Comparison of ENCODE assay signal across 17 cellular contexts in genomic region chr18:7592305-7593071, GRCh38. TPM values are rescaled to one million over a fixed set of nuclear protein-coding genes. Genes with fewer than 3 reads are reported as not detected.
A peak's percentile ranks its signal among the peaks of the same experiment; 100 is the strongest.
DNase-seq lines count a peak whose midpoint lies in the region; ATAC-seq and TF ChIP-seq lines count a peak whose summit lies in the region.
"Had no signal": no experiment of that assay in that cellular context is flagged by ENCODE, and none has a peak within 500 bp of the region (broad histone marks: within the 10 kb centered on the region; RNA-seq: fewer than 3 reads in every experiment).

No MANE protein-coding gene starts in this region.

- H3K27ac ChIP-seq in H9 (ENCODE audit: insufficient read length, low read depth, low read length), result no peak overlapping the region
- H3K27ac ChIP-seq in esophagus muscularis mucosa (replicated peaks in 1 of 4), result no peak overlapping the region
- H3K27ac ChIP-seq: C4-2B, gastrocnemius medialis had no signal

- H2BK5ac ChIP-seq in H9 (ENCODE audit: insufficient read length, low read length), result no peak overlapping the region

- H3K4me1 Mint-ChIP-seq in H9, result peaks cover 4 to 15% of the 10 kb centered on the region in 2 experiments; a peak in 3 of 4 replicates
- H3K4me1 Mint-ChIP-seq in neural crest cell, result peaks cover 10% of the 10 kb centered on the region
- no peaks in the 10 kb centered on the region for H3K4me1 Mint-ChIP-seq in activated CD4-positive, alpha-beta memory T cell treated with anti-CD3 and anti-CD28 coated beads for 36 hours (ENCODE audit: low read depth)

- H3K9me3 Mint-ChIP-seq in H9, result no peaks in the 10 kb centered on the region
- no peaks in the 10 kb centered on the region for H3K9me3 Mint-ChIP-seq in neural crest cell
- no peaks in the 10 kb centered on the region for H3K9me3 Mint-ChIP-seq in activated CD4-positive, alpha-beta memory T cell treated with anti-CD3 and anti-CD28 coated beads for 36 hours

- POLR2A ChIA-PET in activated CD4-positive, alpha-beta memory T cell treated with anti-CD3 and anti-CD28 coated beads for 36 hours (lab: Charles Lee), result interaction anchor here (0.6 kb wide), 1 partner anchor 335 kb away, joined by 4 read pairs; no protein-coding TSS in a partner anchor

- no peak overlapping the region for H4K91ac ChIP-seq in H9 (ENCODE audit: insufficient read length, low read depth, low read length)

- H2BK120ac ChIP-seq in H9 (ENCODE audit: low read depth, low read length, poor library complexity, severe bottlenecking), result no peak overlapping the region

- H3K9me3 ChIP-seq in H9 (ENCODE audit: control insufficient read depth, low read depth, low read length) (no peaks in the 10 kb centered on the region), esophagus muscularis mucosa (no peaks in the 10 kb centered on the region)
- H3K9me3 ChIP-seq: gastrocnemius medialis had no signal

- WGBS in H9 (ENCODE audit: extremely low coverage, insufficient read length, low lambda C conversion rate), result no CpG with 5 or more reads among the region's 4 CpGs
- WGBS in esophagus muscularis mucosa, result 86% methylated on average over 4 of the region's 4 CpGs

- H3K18ac ChIP-seq in H9 (ENCODE audit: insufficient read length, low read depth, low read length), result no peak overlapping the region

- H3K27me3 Mint-ChIP-seq in H9 (ENCODE audit: low read depth), result no peaks in the 10 kb centered on the region
- no peaks in the 10 kb centered on the region for H3K27me3 Mint-ChIP-seq in neural crest cell (ENCODE audit: low read depth)
- no peaks in the 10 kb centered on the region for H3K27me3 Mint-ChIP-seq in activated CD4-positive, alpha-beta memory T cell treated with anti-CD3 and anti-CD28 coated beads for 36 hours

- no peaks in the 10 kb centered on the region for H3K79me1 ChIP-seq in H9 (ENCODE audit: insufficient read depth, low read depth, low read length, poor library complexity, severe bottlenecking)

- intact Hi-C loops in esophagus muscularis mucosa (cut with DNase I), result no loop called here
- intact Hi-C loops in activated CD4-positive, alpha-beta memory T cell treated with anti-CD3 and anti-CD28 coated beads for 36 hours (cut with micrococcal nuclease), result no loop called here

- no peaks in the 10 kb centered on the region for H4K20me1 ChIP-seq in H9 (ENCODE audit: control insufficient read depth, insufficient read depth, insufficient read length)

- H3K4me1 ChIP-seq in H9 (ENCODE audit: insufficient read depth, low read length) (no peaks in the 10 kb centered on the region), esophagus muscularis mucosa (peaks cover 31 to 49% (median 40%) of the 10 kb centered on the region in 4 donors)

- H3K23me2 ChIP-seq in H9 (ENCODE audit: insufficient read length, low read depth, low read length, poor library complexity, severe bottlenecking), result no peaks in the 10 kb centered on the region

- CTCF ChIA-PET in activated CD4-positive, alpha-beta memory T cell treated with anti-CD3 and anti-CD28 coated beads for 36 hours (lab: Charles Lee), result no interaction called here

- no peak overlapping the region for H3K4me3 ChIP-seq in esophagus muscularis mucosa
- H3K4me3 ChIP-seq: gastrocnemius medialis had no signal

- H3K4ac ChIP-seq in H9 (ENCODE audit: low read depth, low read length), result no peak overlapping the region

- no peak overlapping the region for H3K14ac ChIP-seq in H9 (ENCODE audit: insufficient read depth, low read length)

- H2BK12ac ChIP-seq in H9 (ENCODE audit: insufficient read length, low read depth, low read length), result no peak overlapping the region

- H3K79me2 ChIP-seq in H9 (ENCODE audit: insufficient read depth, low read length), result no peaks in the 10 kb centered on the region

- H3K23ac ChIP-seq in H9 (ENCODE audit: insufficient read length, low read depth, low read length), result no peak overlapping the region

- H4K5ac ChIP-seq in H9 (ENCODE audit: insufficient read length, low read depth, low read length), result no peak overlapping the region

- H3K9ac ChIP-seq in H9 (ENCODE audit: extremely low read depth, insufficient read length, low read length), result no peak overlapping the region

- no peaks in the 10 kb centered on the region for H3K36me3 Mint-ChIP-seq in H9 (ENCODE audit: insufficient read depth in 1 of 3, low read depth in 3 of 3)
- no peaks in the 10 kb centered on the region for H3K36me3 Mint-ChIP-seq in neural crest cell (ENCODE audit: low read depth)
- H3K36me3 Mint-ChIP-seq in activated CD4-positive, alpha-beta memory T cell treated with anti-CD3 and anti-CD28 coated beads for 36 hours, result no peaks in the 10 kb centered on the region

- H3K56ac ChIP-seq in H9 (ENCODE audit: insufficient read length, low read depth, low read length), result no peak overlapping the region

- H3K4me3 Mint-ChIP-seq in H9, result no peak overlapping the region
- no peak overlapping the region for H3K4me3 Mint-ChIP-seq in neural crest cell
- H3K4me3 Mint-ChIP-seq in activated CD4-positive, alpha-beta memory T cell treated with anti-CD3 and anti-CD28 coated beads for 36 hours, result no peak overlapping the region

- DNase-seq in H9 (peak; percentile 60), RPMI8226 (peak; percentile 47), esophagus muscularis mucosa (ENCODE audit: extremely low spot score) (peak; percentile 39), neural crest cell (ENCODE audit: low read depth, low spot score) (no peak), omental fat pad (ENCODE audit: low spot score) (no peak)
- DNase-seq in stimulated activated CD8-positive, alpha-beta memory T cell treated with anti-CD3 and anti-CD28 coated beads, Interleukin-4, amount 100 ng/mL, for 48 hours, result no peak
- DNase-seq in activated CD4-positive, CD25-positive, alpha-beta regulatory T cell treated with anti-CD3 and anti-CD28 coated beads, Interleukin-2, amount 50 U/mL, for 72 hours, result no peak
- DNase-seq in activated CD4-positive, alpha-beta memory T cell treated with anti-CD3 and anti-CD28 coated beads for 36 hours, result no peak
- DNase-seq: activated CD4-positive, alpha-beta T cell treated with anti-CD3 and anti-CD28 coated beads for 4 hours; EL; gastrocnemius medialis; Kasumi-1; NCI-H2081 treated with DMSO at 0.1 percent for 48 hours; right cardiac atrium; stimulated activated CD4-positive, alpha-beta T cell treated with anti-CD3 and anti-CD28 coated beads, Interleukin-4, amount 100 ng/mL, for 4 hours; stimulated activated naive CD4-positive, alpha-beta T cell treated with Interleukin-2 at 50 U/mL for 16 hours had no signal

- TF ChIP-seq POLR2A in esophagus muscularis mucosa (IDR thresholded peaks at IDR 0.05; ENCODE audit: low read depth), result no peak

- H2AK5ac ChIP-seq in H9 (ENCODE audit: insufficient read length, low read length), result no peak overlapping the region

- H4K8ac ChIP-seq in H9 (replicated peaks; ENCODE audit: insufficient read length, low read depth, low read length), result no peak overlapping the region

- H2BK20ac ChIP-seq in H9 (ENCODE audit: low read depth, low read length, poor library complexity, severe bottlenecking), result no peak overlapping the region

- no peak overlapping the region for H3T11ph ChIP-seq in H9 (ENCODE audit: low read length)

- no peak for ATAC-seq in omental fat pad (ENCODE audit: low FRiP score)
- ATAC-seq: gastrocnemius medialis had no signal

- TF ChIP-seq CTCF in H9 (conservative IDR thresholded peaks at IDR 0.05) (peak; percentile 63), esophagus muscularis mucosa (IDR thresholded peaks at IDR 0.05) (no peak), neural crest cell (conservative IDR thresholded peaks at IDR 0.05) (peak; percentile 42), omental fat pad (IDR thresholded peaks at IDR 0.05) (no peak)

- no peaks in the 10 kb centered on the region for H3K27me3 ChIP-seq in H9 (ENCODE audit: insufficient read depth, low read length)
- no peaks in the 10 kb centered on the region for H3K27me3 ChIP-seq in esophagus muscularis mucosa
- H3K27me3 ChIP-seq: gastrocnemius medialis had no signal

- no peak overlapping the region for H2BK15ac ChIP-seq in H9 (ENCODE audit: low read depth, low read length)

- no peak for TF ChIP-seq EP300 in esophagus muscularis mucosa (IDR thresholded peaks at IDR 0.05)

- H3K27ac Mint-ChIP-seq in H9, result no peak overlapping the region
- H3K27ac Mint-ChIP-seq in neural crest cell (ENCODE audit: unreplicated experiment), result no peak overlapping the region
- no peak overlapping the region for H3K27ac Mint-ChIP-seq in activated CD4-positive, alpha-beta memory T cell treated with anti-CD3 and anti-CD28 coated beads for 36 hours

- no peak overlapping the region for H2AFZ ChIP-seq in H9 (ENCODE audit: low read length)

- no peaks in the 10 kb centered on the region for H3K36me3 ChIP-seq in esophagus muscularis mucosa
- H3K36me3 ChIP-seq: gastrocnemius medialis had no signal

- no peak overlapping the region for H3K4me2 ChIP-seq in H9 (ENCODE audit: insufficient read depth, insufficient read length, low read length)

RNA-seq across cellular contexts. Expression of gene PTPRM, which starts 25.4 kb away (rescaled TPM):
- total RNA-seq in H9 (2021) (3.9 and 6.2 TPM in 2 replicates), esophagus muscularis mucosa (10 to 100 TPM; 62.7 to 94.0 (median 76.0) TPM), neural crest cell (7.7 and 10.6 TPM in 2 replicates), omental fat pad (100 to 1,000 TPM in 3 of 4 donors, 10 to 100 TPM in 1; 64.8 to 238 (median 144) TPM)
- total RNA-seq in activated CD4-positive, alpha-beta memory T cell treated with anti-CD3 and anti-CD28 coated beads for 36 hours, result 1 to 10 TPM; 7.0 to 8.6 TPM

Comparison
In these comparisons a context has a peak if more than half of its experiments do, and no peak if none do; other contexts are left out.
1. DNase-seq: peak in H9 (single experiment), RPMI8226 (single experiment) and esophagus muscularis mucosa (single experiment); none in neural crest cell (single experiment), stimulated activated CD8-positive, alpha-beta memory T cell treated with anti-CD3 and anti-CD28 coated beads, Interleukin-4, amount 100 ng/mL, for 48 hours (single experiment), omental fat pad (single experiment), activated CD4-positive, CD25-positive, alpha-beta regulatory T cell treated with anti-CD3 and anti-CD28 coated beads, Interleukin-2, amount 50 U/mL, for 72 hours (single experiment) and activated CD4-positive, alpha-beta memory T cell treated with anti-CD3 and anti-CD28 coated beads for 36 hours (single experiment).
2. CTCF ChIP-seq: peak in H9 (single experiment) and neural crest cell (single experiment); none in esophagus muscularis mucosa (0 of 3) and omental fat pad (0 of 3).